Comparison of ENCODE assay signal across 12 cellular contexts in genomic region chr6:154736613-154737259, GRCh38. TPM values are rescaled to one million over a fixed set of nuclear protein-coding genes. Genes with fewer than 3 reads are reported as not detected.
DNase-seq lines count a peak whose midpoint lies in the region; TF ChIP-seq lines count a peak whose summit lies in the region.
"Had no signal": no experiment of that assay in that cellular context is flagged by ENCODE, and none has a peak within 500 bp of the region (broad histone marks: within the 10 kb centered on the region; RNA-seq: fewer than 3 reads in every experiment).

No MANE protein-coding gene starts in this region.

- H3K4me3 ChIP-seq in NB4 (ENCODE audit: low read depth, low read length) (peak overlapping the region; percentile 40), osteoblast (ENCODE audit: insufficient read depth, low read length) (no peak overlapping the region), ascending aorta (no peak overlapping the region)
- H3K4me3 ChIP-seq: transverse colon had no signal

- peaks cover 29% of the 10 kb centered on the region for H3K4me1 Mint-ChIP-seq in T-helper 2 cell treated with Interferon-gamma antibody and Interleukin-4, amounts not matched to agents 5 μg/mL and 100 μg/mL, for 36 hours (ENCODE audit: low read depth)
- H3K4me1 Mint-ChIP-seq in activated naive CD8-positive, alpha-beta T cell (ENCODE audit: low read depth) = peaks cover 76% of the 10 kb centered on the region

- H3K4me1 ChIP-seq in osteoblast (ENCODE audit: insufficient read depth, low read length) (peaks cover 31% of the 10 kb centered on the region), ascending aorta (peaks cover 2 to 50% of the 10 kb centered on the region in 2 donors)

- TF ChIP-seq POLR2A in NB4 (IDR thresholded peaks at IDR 0.05; ENCODE audit: extremely low read depth, insufficient read length) = no peak

- no peaks in the 10 kb centered on the region for H3K9me3 Mint-ChIP-seq in T-helper 2 cell treated with Interferon-gamma antibody and Interleukin-4, amounts not matched to agents 5 μg/mL and 100 μg/mL, for 36 hours
- H3K9me3 Mint-ChIP-seq in activated naive CD8-positive, alpha-beta T cell (ENCODE audit: low read depth) = no peaks in the 10 kb centered on the region

- TF ChIP-seq CTCF in NB4 (IDR thresholded peaks at IDR 0.05; ENCODE audit: low read depth, low read length) (no peak), osteoblast (IDR thresholded peaks at IDR 0.05; ENCODE audit: extremely low read depth, low read depth, low read length) (no peak), ascending aorta (IDR thresholded peaks at IDR 0.05) (no peak)

- H3K27ac Mint-ChIP-seq in T-helper 2 cell treated with Interferon-gamma antibody and Interleukin-4, amounts not matched to agents 5 μg/mL and 100 μg/mL, for 36 hours = no peak overlapping the region
- H3K27ac Mint-ChIP-seq in activated naive CD8-positive, alpha-beta T cell = peak overlapping the region; percentile 46

- peak overlapping the region; percentile 34 for H3K4me3 Mint-ChIP-seq in T-helper 2 cell treated with Interferon-gamma antibody and Interleukin-4, amounts not matched to agents 5 μg/mL and 100 μg/mL, for 36 hours
- peak overlapping the region; percentile 72 for H3K4me3 Mint-ChIP-seq in activated naive CD8-positive, alpha-beta T cell

- no peaks in the 10 kb centered on the region for H3K9me3 ChIP-seq in osteoblast (ENCODE audit: low read depth, low read length)
- no peaks in the 10 kb centered on the region for H3K9me3 ChIP-seq in ascending aorta
- H3K9me3 ChIP-seq: transverse colon had no signal

- H3K79me2 ChIP-seq in osteoblast (ENCODE audit: insufficient read depth, low read length) = peaks cover 80% of the 10 kb centered on the region

- H3K36me3 ChIP-seq in osteoblast (ENCODE audit: insufficient read depth, low read length) (peaks cover 9% of the 10 kb centered on the region), ascending aorta (peaks cover 0 to 9% of the 10 kb centered on the region in 2 donors)
- H3K36me3 ChIP-seq: transverse colon had no signal

- no peak overlapping the region for H2AFZ ChIP-seq in osteoblast (ENCODE audit: low read length)

- H3K36me3 Mint-ChIP-seq in T-helper 2 cell treated with Interferon-gamma antibody and Interleukin-4, amounts not matched to agents 5 μg/mL and 100 μg/mL, for 36 hours (ENCODE audit: low read depth) = peaks cover 18% of the 10 kb centered on the region
- peaks cover 9% of the 10 kb centered on the region for H3K36me3 Mint-ChIP-seq in activated naive CD8-positive, alpha-beta T cell

- H4K20me1 ChIP-seq in osteoblast (ENCODE audit: insufficient read depth, low read length) = peaks cover 67% of the 10 kb centered on the region

- intact Hi-C loops in ascending aorta (cut with DNase I) = loop anchor here (10.0 kb wide), 1 partner anchor 438 kb away; no protein-coding TSS in a partner anchor

- H3K27me3 Mint-ChIP-seq in T-helper 2 cell treated with Interferon-gamma antibody and Interleukin-4, amounts not matched to agents 5 μg/mL and 100 μg/mL, for 36 hours (ENCODE audit: low read depth) = no peaks in the 10 kb centered on the region
- no peaks in the 10 kb centered on the region for H3K27me3 Mint-ChIP-seq in activated naive CD8-positive, alpha-beta T cell

- H3K4me2 ChIP-seq in osteoblast (ENCODE audit: insufficient read depth, low read length) = peak overlapping the region; percentile 22

- H3K27me3 ChIP-seq in osteoblast (ENCODE audit: insufficient read depth, low read length) = no peaks in the 10 kb centered on the region
- H3K27me3 ChIP-seq in ascending aorta = no peaks in the 10 kb centered on the region
- H3K27me3 ChIP-seq: transverse colon had no signal

- no peak for DNase-seq in T-helper 2 cell treated with Interferon-gamma antibody and Interleukin-4, amounts not matched to agents 5 μg/mL and 100 μg/mL, for 36 hours (ENCODE audit: low spot score)
- DNase-seq in T-helper 2 cell (no peak), NB4 (ENCODE audit: low read depth) (peak; percentile 50), osteoblast (ENCODE audit: insufficient read length, low spot score, missing footprints) (no peak), globus pallidus (ENCODE audit: low spot score) (no peak), NCI-H1417 treated with DMSO at 0.1 percent for 48 hours (lab: John Stamatoyannopoulos, UW) (no peak), ascending aorta (ENCODE audit: low spot score in 2 of 2) (no peak)
- DNase-seq: 8988T, NCI-H226, SHP77, transverse colon had no signal

- H3K27ac ChIP-seq in osteoblast (ENCODE audit: low read depth, low read length) (no peak overlapping the region), ascending aorta (no peak overlapping the region)
- H3K27ac ChIP-seq: transverse colon had no signal

RNA-seq across cellular contexts. Expression of gene SCAF8, which starts 3.5 kb away (rescaled TPM):
- 36.2 and 40.5 TPM in 2 replicates for total RNA-seq in osteoblast
- 22.6 TPM for total RNA-seq in ascending aorta
